ENCODE assay signal across 8 cellular contexts in the genomic region with DNA sequence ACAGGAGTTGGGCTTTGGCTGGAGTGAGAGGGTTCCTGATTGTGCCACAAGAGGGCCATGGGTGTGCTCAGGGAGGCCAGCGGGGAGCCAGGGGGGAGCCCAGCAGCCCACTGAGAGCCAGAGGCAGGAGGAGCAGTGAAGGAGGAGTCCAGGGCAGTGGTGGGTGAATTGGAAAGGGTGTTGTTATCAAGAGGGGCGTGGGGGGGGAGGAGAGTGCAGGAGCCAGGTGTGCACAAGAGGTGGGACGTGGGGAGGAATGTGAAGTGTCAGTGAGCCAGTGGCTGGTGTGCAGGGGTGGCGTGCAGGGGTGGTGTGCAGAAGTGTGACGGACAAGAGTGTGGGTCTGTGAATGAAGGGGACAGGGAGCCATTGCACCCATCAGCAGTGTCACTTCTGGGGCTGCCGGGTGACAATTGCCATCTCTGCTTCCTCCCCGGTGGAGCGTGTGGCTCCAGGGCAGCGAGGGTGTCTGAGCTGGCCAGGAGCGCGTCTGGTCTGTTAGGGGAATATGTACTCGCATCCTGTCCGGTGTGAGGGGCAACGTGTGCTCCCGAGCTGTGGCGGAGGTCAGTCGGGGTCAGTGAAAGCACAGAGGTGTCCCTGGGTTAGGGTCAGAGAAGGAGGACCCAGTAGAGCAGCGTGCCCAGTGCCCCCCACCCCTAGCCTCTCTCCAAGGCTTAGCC. TPM values are rescaled to one million over a fixed set of nuclear protein-coding genes. Genes with fewer than 3 reads are reported as not detected.
DNase-seq lines count a peak whose midpoint lies in the region; ATAC-seq, FAIRE-seq and TF ChIP-seq lines count a peak whose summit lies in the region.

No MANE protein-coding gene starts in this region.

- no peaks in the 10 kb centered on the region for H3K36me3 ChIP-seq in lower lobe of right lung

- H3K36me3 Mint-ChIP-seq in activated naive CD4-positive, alpha-beta T cell treated with anti-CD3 and anti-CD28 coated beads for 36 hours (ENCODE audit: low read depth): no peaks in the 10 kb centered on the region

- H3K9me3 Mint-ChIP-seq in activated naive CD4-positive, alpha-beta T cell treated with anti-CD3 and anti-CD28 coated beads for 36 hours: no peaks in the 10 kb centered on the region

- TF ChIP-seq CTCF in lower lobe of right lung (IDR thresholded peaks at IDR 0.05): peak; percentile 50

- peak; percentile 73 for FAIRE-seq in urothelium cell line (lab: Jason Lieb, UNC)

- DNase-seq in activated naive CD4-positive, alpha-beta T cell treated with anti-CD3 and anti-CD28 coated beads for 36 hours: no peak
- no peak for DNase-seq in activated naive CD4-positive, alpha-beta T cell treated with anti-CD3 and anti-CD28 coated beads, Interleukin-2, amount 50 U/mL, for 16 hours
- DNase-seq in RPMI8226: peak; percentile 28
- peak; percentile 45 for DNase-seq in dedifferentiated amniotic fluid mesenchymal stem cell (ENCODE audit: extremely low spot score)
- peak; percentile 64 for DNase-seq in lower lobe of right lung
- DNase-seq in urothelium cell line (ENCODE audit: low spot score): peak; percentile 70
- no peak for DNase-seq in GM19240 (ENCODE audit: insufficient read length, low spot score)

- CTCF ChIA-PET in activated naive CD4-positive, alpha-beta T cell treated with anti-CD3 and anti-CD28 coated beads for 36 hours (lab: Charles Lee): interaction anchor here (1.5 to 19.4 kb wide), 3 partner anchors 10 to 26 kb away, joined by 7 to 636 read pairs (median 38); a partner anchor contains a TSS

- H3K27ac ChIP-seq in lower lobe of right lung: peak overlapping the region; percentile 91

- H3K4me3 Mint-ChIP-seq in activated naive CD4-positive, alpha-beta T cell treated with anti-CD3 and anti-CD28 coated beads for 36 hours: peak overlapping the region; percentile 53

- H3K27me3 ChIP-seq in lower lobe of right lung (ENCODE audit: low read depth): no peaks in the 10 kb centered on the region

- H3K9me3 ChIP-seq in lower lobe of right lung: no peaks in the 10 kb centered on the region

- peaks cover 25% of the 10 kb centered on the region for H3K27me3 Mint-ChIP-seq in activated naive CD4-positive, alpha-beta T cell treated with anti-CD3 and anti-CD28 coated beads for 36 hours (ENCODE audit: low read depth)

- peaks cover 64% of the 10 kb centered on the region for H3K4me1 ChIP-seq in lower lobe of right lung

- peak overlapping the region; percentile 71 for H3K4me3 ChIP-seq in lower lobe of right lung

- H3K4me1 Mint-ChIP-seq in activated naive CD4-positive, alpha-beta T cell treated with anti-CD3 and anti-CD28 coated beads for 36 hours (ENCODE audit: low read depth): peaks cover 23% of the 10 kb centered on the region

- intact Hi-C loops in activated naive CD4-positive, alpha-beta T cell treated with anti-CD3 and anti-CD28 coated beads for 36 hours (cut with micrococcal nuclease): no loop called here
- intact Hi-C loops in lower lobe of right lung (cut with DNase I): no loop called here

- ATAC-seq in lower lobe of right lung: peak; percentile 36 to 39
- ATAC-seq in GM18519 (IDR thresholded peaks at IDR 0.05; ENCODE audit: low FRiP score, unreplicated experiment): no peak

- no peak overlapping the region for H3K27ac Mint-ChIP-seq in activated naive CD4-positive, alpha-beta T cell treated with anti-CD3 and anti-CD28 coated beads for 36 hours

RNA-seq across cellular contexts. Expression of a gene that starts 1.7 kb away (rescaled TPM):
- total RNA-seq in activated naive CD4-positive, alpha-beta T cell treated with anti-CD3 and anti-CD28 coated beads for 36 hours: not detected
- 3.7 TPM for total RNA-seq in lower lobe of right lung

RNA-seq across cellular contexts. Expression of a gene that starts 18.3 kb away (rescaled TPM):
- total RNA-seq in activated naive CD4-positive, alpha-beta T cell treated with anti-CD3 and anti-CD28 coated beads for 36 hours: 10 to 100 TPM; 40.7 to 42.0 TPM
- total RNA-seq in lower lobe of right lung: 86.6 TPM

RNA-seq across cellular contexts. Expression of a gene that starts 20.1 kb away (rescaled TPM):
- 10 to 100 TPM; 29.5 to 30.7 TPM for total RNA-seq in activated naive CD4-positive, alpha-beta T cell treated with anti-CD3 and anti-CD28 coated beads for 36 hours
- 28.9 TPM for total RNA-seq in lower lobe of right lung

RNA-seq across cellular contexts. Expression of a gene that starts 30.0 kb away (rescaled TPM):
- total RNA-seq in activated naive CD4-positive, alpha-beta T cell treated with anti-CD3 and anti-CD28 coated beads for 36 hours: 100 to 1,000 TPM; 202 to 204 TPM
- 144 TPM for total RNA-seq in lower lobe of right lung

RNA-seq across cellular contexts. Expression of a gene that starts 32.2 kb away (rescaled TPM):
- total RNA-seq in activated naive CD4-positive, alpha-beta T cell treated with anti-CD3 and anti-CD28 coated beads for 36 hours: 10 to 100 TPM; 73.7 to 81.4 TPM
- total RNA-seq in lower lobe of right lung: 45.3 TPM

Comparison
In these comparisons a context has a peak if more than half of its experiments do, and no peak if none do; other contexts are left out.
1. DNase-seq: peak in RPMI8226 (single experiment), dedifferentiated amniotic fluid mesenchymal stem cell (single experiment), lower lobe of right lung (single experiment) and urothelium cell line (single experiment); none in activated naive CD4-positive, alpha-beta T cell treated with anti-CD3 and anti-CD28 coated beads for 36 hours (single experiment), activated naive CD4-positive, alpha-beta T cell treated with anti-CD3 and anti-CD28 coated beads, Interleukin-2, amount 50 U/mL, for 16 hours (single experiment) and GM19240 (single experiment).